ENCODE assay signal across 9 cellular contexts in genomic region chr2:44100351-44100750, GRCh38.
DNase-seq lines count a peak whose midpoint lies in the region; ATAC-seq and TF ChIP-seq lines count a peak whose summit lies in the region.
"Had no signal": no experiment of that assay in that cellular context is flagged by ENCODE, and none has a peak within 500 bp of the region (broad histone marks: within the 10 kb centered on the region; RNA-seq: fewer than 3 reads in every experiment).

No MANE protein-coding gene starts in this region.

- H3K4me1 Mint-ChIP-seq in endodermal cell (peaks cover 5% of the 10 kb centered on the region), H9 (peaks cover 8 to 11% of the 10 kb centered on the region in 2 experiments)

- H3T11ph ChIP-seq in H9 (ENCODE audit: low read length): no peak overlapping the region

- H3K4me3 ChIP-seq in osteoblast (ENCODE audit: insufficient read depth, low read length): no peak overlapping the region
- H3K4me3 ChIP-seq in endodermal cell (ENCODE audit: low read length): no peak overlapping the region
- H3K4me3 ChIP-seq: breast epithelium had no signal

- peaks cover 13% of the 10 kb centered on the region for H3K4me1 ChIP-seq in osteoblast (ENCODE audit: insufficient read depth, low read length)
- H3K4me1 ChIP-seq in endodermal cell (ENCODE audit: control insufficient read depth, insufficient read depth, low read length): no peaks in the 10 kb centered on the region
- H3K4me1 ChIP-seq in H9 (ENCODE audit: insufficient read depth, low read length): peaks cover 3% of the 10 kb centered on the region
- H3K4me1 ChIP-seq: breast epithelium had no signal

- H3K27ac ChIP-seq in osteoblast (ENCODE audit: low read depth, low read length) (peak overlapping the region; percentile 20), endodermal cell (ENCODE audit: low read depth, low read length) (no peak overlapping the region), H9 (ENCODE audit: insufficient read length, low read depth, low read length) (no peak overlapping the region)
- H3K27ac ChIP-seq: breast epithelium had no signal

- H3K27me3 ChIP-seq in osteoblast (ENCODE audit: insufficient read depth, low read length) (no peaks in the 10 kb centered on the region), endodermal cell (ENCODE audit: control insufficient read depth, insufficient read depth, low read length, poor library complexity, severe bottlenecking) (no peaks in the 10 kb centered on the region), H9 (ENCODE audit: insufficient read depth, low read length) (no peaks in the 10 kb centered on the region)
- H3K27me3 ChIP-seq: breast epithelium had no signal

- no peaks in the 10 kb centered on the region for H4K20me1 ChIP-seq in osteoblast (ENCODE audit: insufficient read depth, low read length)
- no peaks in the 10 kb centered on the region for H4K20me1 ChIP-seq in H9 (ENCODE audit: control insufficient read depth, insufficient read depth, insufficient read length)

- H3K36me3 ChIP-seq in osteoblast (ENCODE audit: insufficient read depth, low read length): no peaks in the 10 kb centered on the region
- H3K36me3 ChIP-seq in endodermal cell (ENCODE audit: control insufficient read depth, insufficient read depth, low read length): no peaks in the 10 kb centered on the region
- H3K36me3 ChIP-seq: breast epithelium had no signal

- 90% methylated on average over 1 to 3 of the region's 3 CpGs for WGBS in endodermal cell (ENCODE audit: insufficient coverage in 1 of 2, insufficient read length in 1 of 2), 2 experiments
- WGBS in H9 (ENCODE audit: extremely low coverage, insufficient read length, low lambda C conversion rate): no CpG with 5 or more reads among the region's 3 CpGs

- H4K5ac ChIP-seq in H9 (ENCODE audit: insufficient read length, low read depth, low read length): no peak overlapping the region

- no peak overlapping the region for H2BK12ac ChIP-seq in H9 (ENCODE audit: insufficient read length, low read depth, low read length)

- TF ChIP-seq CTCF in osteoblast (IDR thresholded peaks at IDR 0.05; ENCODE audit: extremely low read depth, low read depth, low read length): no peak
- TF ChIP-seq CTCF in endodermal cell (conservative IDR thresholded peaks at IDR 0.05): no peak
- TF ChIP-seq CTCF in H9 (conservative IDR thresholded peaks at IDR 0.05): no peak

- H3K4me2 ChIP-seq in osteoblast (ENCODE audit: insufficient read depth, low read length): peak overlapping the region; percentile 30
- H3K4me2 ChIP-seq in H9 (ENCODE audit: insufficient read depth, insufficient read length, low read length): no peak overlapping the region

- H3K27me3 Mint-ChIP-seq in endodermal cell (ENCODE audit: insufficient read depth) (no peaks in the 10 kb centered on the region), H9 (ENCODE audit: low read depth) (no peaks in the 10 kb centered on the region)

- H3K79me1 ChIP-seq in H9 (ENCODE audit: insufficient read depth, low read depth, low read length, poor library complexity, severe bottlenecking): no peaks in the 10 kb centered on the region

- no peak overlapping the region for H2BK120ac ChIP-seq in H9 (ENCODE audit: low read depth, low read length, poor library complexity, severe bottlenecking)

- H3K36me3 Mint-ChIP-seq in endodermal cell (ENCODE audit: low read depth): no peaks in the 10 kb centered on the region
- H3K36me3 Mint-ChIP-seq in H9 (ENCODE audit: insufficient read depth in 1 of 3, low read depth in 3 of 3): no peaks in the 10 kb centered on the region

- H4K91ac ChIP-seq in H9 (ENCODE audit: insufficient read length, low read depth, low read length): no peak overlapping the region

- H3K9me3 Mint-ChIP-seq in endodermal cell: no peaks in the 10 kb centered on the region
- no peaks in the 10 kb centered on the region for H3K9me3 Mint-ChIP-seq in H9

- H2BK5ac ChIP-seq in H9 (ENCODE audit: insufficient read length, low read length): no peak overlapping the region

- DNase-seq in EL: peak; percentile 97
- peak; percentile 53 for DNase-seq in NCI-H2029 (lab: John Stamatoyannopoulos, UW)
- peak; percentile 72 for DNase-seq in dedifferentiated amniotic fluid mesenchymal stem cell (ENCODE audit: extremely low spot score)
- DNase-seq in osteoblast (ENCODE audit: insufficient read length, low spot score, missing footprints): peak; percentile 75
- DNase-seq in endodermal cell: no peak
- DNase-seq in H9: no peak

- H3K9me3 ChIP-seq in osteoblast (ENCODE audit: low read depth, low read length) (no peaks in the 10 kb centered on the region), endodermal cell (ENCODE audit: control insufficient read depth, low read length) (no peaks in the 10 kb centered on the region), H9 (ENCODE audit: control insufficient read depth, low read depth, low read length) (no peaks in the 10 kb centered on the region)
- H3K9me3 ChIP-seq: breast epithelium had no signal

- H3K27ac Mint-ChIP-seq in endodermal cell (no peak overlapping the region), H9 (no peak overlapping the region)

- H4K8ac ChIP-seq in H9 (replicated peaks; ENCODE audit: insufficient read length, low read depth, low read length): no peak overlapping the region

- H3K23ac ChIP-seq in H9 (ENCODE audit: insufficient read length, low read depth, low read length): no peak overlapping the region

- no peak overlapping the region for H3K4ac ChIP-seq in H9 (ENCODE audit: low read depth, low read length)

- H2AFZ ChIP-seq in osteoblast (ENCODE audit: low read length) (peak overlapping the region; percentile 54), H9 (ENCODE audit: low read length) (no peak overlapping the region)

- no peak for ATAC-seq in HG03108 (IDR thresholded peaks at IDR 0.05; ENCODE audit: unreplicated experiment)
- no peak for ATAC-seq in GM19351 (IDR thresholded peaks at IDR 0.05; ENCODE audit: unreplicated experiment)

- H3K9ac ChIP-seq in endodermal cell (ENCODE audit: extremely low read depth, low read length, poor library complexity, severe bottlenecking): no peak overlapping the region
- no peak overlapping the region for H3K9ac ChIP-seq in H9 (ENCODE audit: extremely low read depth, insufficient read length, low read length)

- H2BK15ac ChIP-seq in H9 (ENCODE audit: low read depth, low read length): no peak overlapping the region

- no peaks in the 10 kb centered on the region for H3K23me2 ChIP-seq in H9 (ENCODE audit: insufficient read length, low read depth, low read length, poor library complexity, severe bottlenecking)

- no peak overlapping the region for H3K56ac ChIP-seq in H9 (ENCODE audit: insufficient read length, low read depth, low read length)

- H3K4me3 Mint-ChIP-seq in endodermal cell (no peak overlapping the region), H9 (no peak overlapping the region)

- H2AK5ac ChIP-seq in H9 (ENCODE audit: insufficient read length, low read length): no peak overlapping the region

- no peak overlapping the region for H3K18ac ChIP-seq in H9 (ENCODE audit: insufficient read length, low read depth, low read length)

- no peak overlapping the region for H3K14ac ChIP-seq in H9 (ENCODE audit: insufficient read depth, low read length)

- no peaks in the 10 kb centered on the region for H3K79me2 ChIP-seq in osteoblast (ENCODE audit: insufficient read depth, low read length)
- H3K79me2 ChIP-seq in H9 (ENCODE audit: insufficient read depth, low read length): no peaks in the 10 kb centered on the region

- H2BK20ac ChIP-seq in H9 (ENCODE audit: low read depth, low read length, poor library complexity, severe bottlenecking): no peak overlapping the region

Comparison
In these comparisons a context has a peak if more than half of its experiments do, and no peak if none do; other contexts are left out.
1. DNase-seq: peak in EL (single experiment), NCI-H2029 (single experiment), dedifferentiated amniotic fluid mesenchymal stem cell (single experiment) and osteoblast (single experiment); none in endodermal cell (single experiment) and H9 (single experiment).